In the genomic region with DNA sequence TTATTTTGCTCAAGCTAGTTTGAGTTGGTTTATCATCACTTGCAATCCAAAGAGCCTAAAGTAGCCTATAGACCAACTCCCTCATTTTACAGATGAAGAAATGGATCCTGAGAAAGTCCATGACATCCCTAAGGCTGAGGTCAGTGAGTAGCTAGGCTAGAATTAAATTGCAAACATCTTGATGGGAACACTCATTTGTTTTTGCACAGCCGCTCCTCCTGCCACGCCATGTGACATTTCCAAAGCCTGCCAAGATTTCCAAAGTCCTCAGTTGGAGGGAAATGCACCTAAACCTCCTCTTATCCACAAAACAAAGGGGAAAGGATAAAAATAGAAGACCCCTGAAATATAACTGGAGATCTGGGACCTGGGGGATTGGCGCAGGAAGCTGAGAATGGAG, we compare ENCODE assay signal across 1 cellular context.
TF ChIP-seq lines count a peak whose summit lies in the region.

No MANE protein-coding gene starts in this region.

TF ChIP-seq in K562, 482 proteins besides CTCF, POLR2A, EP300 and RAD21:
- TF ChIP-seq, protein P1, sequence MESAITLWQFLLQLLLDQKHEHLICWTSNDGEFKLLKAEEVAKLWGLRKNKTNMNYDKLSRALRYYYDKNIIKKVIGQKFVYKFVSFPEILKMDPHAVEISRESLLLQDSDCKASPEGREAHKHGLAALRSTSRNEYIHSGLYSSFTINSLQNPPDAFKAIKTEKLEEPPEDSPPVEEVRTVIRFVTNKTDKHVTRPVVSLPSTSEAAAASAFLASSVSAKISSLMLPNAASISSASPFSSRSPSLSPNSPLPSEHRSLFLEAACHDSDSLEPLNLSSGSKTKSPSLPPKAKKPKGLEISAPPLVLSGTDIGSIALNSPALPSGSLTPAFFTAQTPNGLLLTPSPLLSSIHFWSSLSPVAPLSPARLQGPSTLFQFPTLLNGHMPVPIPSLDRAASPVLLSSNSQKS (CRISPR knock-in tag; IDR thresholded peaks at IDR 0.05), result no peak
- TF ChIP-seq, protein P2, sequence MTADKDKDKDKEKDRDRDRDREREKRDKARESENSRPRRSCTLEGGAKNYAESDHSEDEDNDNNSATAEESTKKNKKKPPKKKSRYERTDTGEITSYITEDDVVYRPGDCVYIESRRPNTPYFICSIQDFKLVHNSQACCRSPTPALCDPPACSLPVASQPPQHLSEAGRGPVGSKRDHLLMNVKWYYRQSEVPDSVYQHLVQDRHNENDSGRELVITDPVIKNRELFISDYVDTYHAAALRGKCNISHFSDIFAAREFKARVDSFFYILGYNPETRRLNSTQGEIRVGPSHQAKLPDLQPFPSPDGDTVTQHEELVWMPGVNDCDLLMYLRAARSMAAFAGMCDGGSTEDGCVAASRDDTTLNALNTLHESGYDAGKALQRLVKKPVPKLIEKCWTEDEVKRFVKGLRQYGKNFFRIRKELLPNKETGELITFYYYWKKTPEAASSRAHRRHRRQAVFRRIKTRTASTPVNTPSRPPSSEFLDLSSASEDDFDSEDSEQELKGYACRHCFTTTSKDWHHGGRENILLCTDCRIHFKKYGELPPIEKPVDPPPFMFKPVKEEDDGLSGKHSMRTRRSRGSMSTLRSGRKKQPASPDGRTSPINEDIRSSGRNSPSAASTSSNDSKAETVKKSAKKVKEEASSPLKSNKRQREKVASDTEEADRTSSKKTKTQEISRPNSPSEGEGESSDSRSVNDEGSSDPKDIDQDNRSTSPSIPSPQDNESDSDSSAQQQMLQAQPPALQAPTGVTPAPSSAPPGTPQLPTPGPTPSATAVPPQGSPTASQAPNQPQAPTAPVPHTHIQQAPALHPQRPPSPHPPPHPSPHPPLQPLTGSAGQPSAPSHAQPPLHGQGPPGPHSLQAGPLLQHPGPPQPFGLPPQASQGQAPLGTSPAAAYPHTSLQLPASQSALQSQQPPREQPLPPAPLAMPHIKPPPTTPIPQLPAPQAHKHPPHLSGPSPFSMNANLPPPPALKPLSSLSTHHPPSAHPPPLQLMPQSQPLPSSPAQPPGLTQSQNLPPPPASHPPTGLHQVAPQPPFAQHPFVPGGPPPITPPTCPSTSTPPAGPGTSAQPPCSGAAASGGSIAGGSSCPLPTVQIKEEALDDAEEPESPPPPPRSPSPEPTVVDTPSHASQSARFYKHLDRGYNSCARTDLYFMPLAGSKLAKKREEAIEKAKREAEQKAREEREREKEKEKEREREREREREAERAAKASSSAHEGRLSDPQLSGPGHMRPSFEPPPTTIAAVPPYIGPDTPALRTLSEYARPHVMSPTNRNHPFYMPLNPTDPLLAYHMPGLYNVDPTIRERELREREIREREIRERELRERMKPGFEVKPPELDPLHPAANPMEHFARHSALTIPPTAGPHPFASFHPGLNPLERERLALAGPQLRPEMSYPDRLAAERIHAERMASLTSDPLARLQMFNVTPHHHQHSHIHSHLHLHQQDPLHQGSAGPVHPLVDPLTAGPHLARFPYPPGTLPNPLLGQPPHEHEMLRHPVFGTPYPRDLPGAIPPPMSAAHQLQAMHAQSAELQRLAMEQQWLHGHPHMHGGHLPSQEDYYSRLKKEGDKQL (CRISPR knock-in tag; IDR thresholded peaks at IDR 0.05; ENCODE audit: borderline replicate concordance), result no peak
- no peak for TF ChIP-seq ZNF263 (CRISPR knock-in tag; IDR thresholded peaks at IDR 0.05; ENCODE audit: borderline replicate concordance)
- no peak for TF ChIP-seq CHD2 (IDR thresholded peaks at IDR 0.05; ENCODE audit: low read depth, low read length)
- no peak for TF ChIP-seq PYGO2 (tag; IDR thresholded peaks at IDR 0.05)
- no peak for TF ChIP-seq SRF (CRISPR knock-in tag; IDR thresholded peaks at IDR 0.05)
- TF ChIP-seq FOXP1 (CRISPR knock-in tag; IDR thresholded peaks at IDR 0.05), result no peak
- TF ChIP-seq ETV1 (tag; conservative IDR thresholded peaks at IDR 0.05; ENCODE audit: low read depth), result no peak
- TF ChIP-seq ZNF232 (CRISPR knock-in tag; IDR thresholded peaks at IDR 0.05), result no peak
- no peak for TF ChIP-seq CTBP1 (IDR thresholded peaks at IDR 0.05; ENCODE audit: borderline replicate concordance)
- no peak for TF ChIP-seq TAF9B (IDR thresholded peaks at IDR 0.05; ENCODE audit: partially characterized antibody)
- TF ChIP-seq RUNX1 (IDR thresholded peaks at IDR 0.05; ENCODE audit: low read depth), result no peak
- no peak for TF ChIP-seq NR2F6 (CRISPR knock-in tag; IDR thresholded peaks at IDR 0.05)
- no peak for TF ChIP-seq EGR1 (conservative IDR thresholded peaks at IDR 0.05)
- TF ChIP-seq, protein P3, sequence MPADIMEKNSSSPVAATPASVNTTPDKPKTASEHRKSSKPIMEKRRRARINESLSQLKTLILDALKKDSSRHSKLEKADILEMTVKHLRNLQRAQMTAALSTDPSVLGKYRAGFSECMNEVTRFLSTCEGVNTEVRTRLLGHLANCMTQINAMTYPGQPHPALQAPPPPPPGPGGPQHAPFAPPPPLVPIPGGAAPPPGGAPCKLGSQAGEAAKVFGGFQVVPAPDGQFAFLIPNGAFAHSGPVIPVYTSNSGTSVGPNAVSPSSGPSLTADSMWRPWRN (IDR thresholded peaks at IDR 0.05; ENCODE audit: low read depth), result no peak
- no peak for TF ChIP-seq ASH1L (IDR thresholded peaks at IDR 0.05; ENCODE audit: borderline replicate concordance, low read depth, partially characterized antibody)
- no peak for TF ChIP-seq SIN3B (IDR thresholded peaks at IDR 0.05; ENCODE audit: low read depth)
- no peak for TF ChIP-seq ADNP (tag; IDR thresholded peaks at IDR 0.05)
